ENCODE assay signal across 8 cellular contexts in the genomic region with DNA sequence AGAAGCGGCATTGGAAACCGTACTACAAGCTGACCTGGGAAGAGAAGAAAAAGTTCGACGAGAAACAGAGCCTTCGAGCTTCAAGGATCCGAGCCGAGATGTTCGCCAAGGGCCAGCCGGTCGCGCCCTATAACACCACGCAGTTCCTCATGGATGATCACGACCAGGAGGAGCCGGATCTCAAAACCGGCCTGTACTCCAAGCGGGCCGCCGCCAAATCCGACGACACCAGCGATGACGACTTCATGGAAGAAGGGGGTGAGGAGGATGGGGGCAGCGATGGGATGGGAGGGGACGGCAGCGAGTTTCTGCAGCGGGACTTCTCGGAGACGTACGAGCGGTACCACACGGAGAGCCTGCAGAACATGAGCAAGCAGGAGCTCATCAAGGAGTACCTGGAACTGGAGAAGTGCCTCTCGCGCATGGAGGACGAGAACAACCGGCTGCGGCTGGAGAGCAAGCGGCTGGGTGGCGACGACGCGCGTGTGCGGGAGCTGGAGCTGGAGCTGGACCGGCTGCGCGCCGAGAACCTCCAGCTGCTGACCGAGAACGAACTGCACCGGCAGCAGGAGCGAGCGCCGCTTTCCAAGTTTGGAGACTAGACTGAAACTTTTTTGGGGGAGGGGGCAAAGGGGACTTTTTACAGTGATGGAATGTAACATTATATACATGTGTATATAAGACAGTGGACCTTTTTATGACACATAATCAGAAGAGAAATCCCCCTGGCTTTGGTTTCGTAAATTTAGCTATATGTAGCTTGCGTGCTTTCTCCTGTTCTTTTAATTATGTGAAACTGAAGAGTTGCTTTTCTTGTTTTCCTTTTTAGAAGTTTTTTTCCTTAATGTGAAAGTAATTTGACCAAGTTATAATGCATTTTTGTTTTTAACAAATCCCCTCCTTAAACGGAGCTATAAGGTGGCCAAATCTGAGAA. TPM values are rescaled to one million over a fixed set of nuclear protein-coding genes. Genes with fewer than 3 reads are reported as not detected.
A peak's percentile ranks its signal among the peaks of the same experiment; 100 is the strongest.
DNase-seq lines count a peak whose midpoint lies in the region; TF ChIP-seq lines count a peak whose summit lies in the region.

No MANE protein-coding gene starts in this region.

- intact Hi-C loops in esophagus muscularis mucosa (cut with DNase I): no loop called here

- TF ChIP-seq POLR2A in esophagus muscularis mucosa (IDR thresholded peaks at IDR 0.05; ENCODE audit: low read depth): no peak
- TF ChIP-seq POLR2A in tibial nerve (IDR thresholded peaks at IDR 0.05): no peak

- H3K27me3 ChIP-seq in esophagus muscularis mucosa (no peaks in the 10 kb centered on the region), tibial nerve (no peaks in the 10 kb centered on the region)

- DNase-seq in NCI-H2081 (lab: John Stamatoyannopoulos, UW) (peak; percentile 14 to 57), NCI-H2081 treated with DMSO at 0.1 percent for 48 hours (lab: John Stamatoyannopoulos, UW) (no peak), NCI-H2171 treated with DMSO at 0.1 percent for 48 hours (lab: John Stamatoyannopoulos, UW) (peak; percentile 51), esophagus muscularis mucosa (ENCODE audit: extremely low spot score) (no peak), myocyte (ENCODE audit: low read depth) (peak; percentile 63), tibial nerve (ENCODE audit: low spot score in 2 of 2) (peak; percentile 65 to 71), AG08396 (ENCODE audit: low spot score) (no peak)
- peak; percentile 51 for DNase-seq in activated T-cell treated with anti-CD3 and anti-CD28 coated beads, Interleukin-2, amount 50 U/mL, for 1 hour

- H3K27ac ChIP-seq in esophagus muscularis mucosa (replicated peaks in 1 of 4) (peak overlapping the region; percentile 93 to 97 (median 96)), tibial nerve (peak overlapping the region; percentile 93 to 99 (median 94))

- H3K4me1 ChIP-seq in esophagus muscularis mucosa: peaks cover 41 to 70% (median 65%) of the 10 kb centered on the region in 4 donors
- H3K4me1 ChIP-seq in tibial nerve: peaks cover 0 to 54% (median 29%) of the 10 kb centered on the region in 4 donors

- TF ChIP-seq EP300 in esophagus muscularis mucosa (IDR thresholded peaks at IDR 0.05) (no peak), tibial nerve (IDR thresholded peaks at IDR 0.05) (peak in 1 of 2 donors; percentile 53)

- H3K9me3 ChIP-seq in esophagus muscularis mucosa: no peaks in the 10 kb centered on the region
- H3K9me3 ChIP-seq in tibial nerve: no peaks in the 10 kb centered on the region

- no peaks in the 10 kb centered on the region for H3K36me3 ChIP-seq in esophagus muscularis mucosa
- no peaks in the 10 kb centered on the region for H3K36me3 ChIP-seq in tibial nerve

- under 1% methylated on average over 40 of the region's 56 CpGs for WGBS in esophagus muscularis mucosa
- WGBS in tibial nerve, 2 donors: 1% methylated on average over 56 of the region's 56 CpGs

- no peak for TF ChIP-seq CTCF in esophagus muscularis mucosa (IDR thresholded peaks at IDR 0.05)
- TF ChIP-seq CTCF in tibial nerve (IDR thresholded peaks at IDR 0.05): no peak

- peak overlapping the region; percentile 68 to 80 (median 72) for H3K4me3 ChIP-seq in esophagus muscularis mucosa
- peak overlapping the region; percentile 69 to 85 (median 73) for H3K4me3 ChIP-seq in tibial nerve

RNA-seq across cellular contexts. Expression of a gene that starts 1.7 kb away (rescaled TPM):
- total RNA-seq in esophagus muscularis mucosa: 10 to 100 TPM; 32.1 to 58.2 (median 45.3) TPM
- total RNA-seq in myocyte: 21.0 and 28.4 TPM in 2 replicates
- 36.2 TPM for polyA plus RNA-seq in myocyte (2012)
- 10 to 100 TPM; 22.2 to 35.2 (median 29.7) TPM for total RNA-seq in tibial nerve

RNA-seq across cellular contexts. Expression of a gene that starts 11.7 kb away (rescaled TPM):
- total RNA-seq in esophagus muscularis mucosa (1 to 10 TPM; 4.0 to 8.4 (median 7.0) TPM), myocyte (11.6 and 13.5 TPM in 2 replicates), tibial nerve (10 to 100 TPM in 2 of 4 donors, 1 to 10 TPM in 2; 6.6 to 17.5 (median 11.7) TPM)
- polyA plus RNA-seq in myocyte (2012): 7.6 TPM

RNA-seq across cellular contexts. Expression of a gene that starts 14.4 kb away (rescaled TPM):
- total RNA-seq in esophagus muscularis mucosa (10 to 100 TPM; 20.9 to 34.8 (median 23.5) TPM), myocyte (3.5 and 6.0 TPM in 2 replicates), tibial nerve (10 to 100 TPM; 25.9 to 41.9 (median 28.2) TPM)
- polyA plus RNA-seq in myocyte (2012): 12.1 TPM

RNA-seq across cellular contexts. Expression of a gene that starts 17.6 kb away (rescaled TPM):
- total RNA-seq in esophagus muscularis mucosa (100 to 1,000 TPM in 2 of 4 donors, 10 to 100 TPM in 2; 49.4 to 154 (median 106) TPM), myocyte (61.3 and 187 TPM in 2 replicates), tibial nerve (100 to 1,000 TPM in 1 of 4 donors, 10 to 100 TPM in 3; 45.7 to 103 (median 69.3) TPM)
- polyA plus RNA-seq in myocyte (2012): 226 TPM

Comparison
In these comparisons a context has a peak if more than half of its experiments do, and no peak if none do; other contexts are left out.
1. DNase-seq: peak in NCI-H2081 (2 of 2), NCI-H2171 treated with DMSO at 0.1 percent for 48 hours (single experiment), activated T-cell treated with anti-CD3 and anti-CD28 coated beads, Interleukin-2, amount 50 U/mL, for 1 hour (single experiment), myocyte (single experiment) and tibial nerve (2 of 2); none in NCI-H2081 treated with DMSO at 0.1 percent for 48 hours (single experiment), esophagus muscularis mucosa (single experiment) and AG08396 (single experiment).